Comparison of ENCODE assay signal across 1 cellular context in genomic region chr9:120891255-120891954, GRCh38.
A peak's percentile ranks its signal among the peaks of the same experiment; 100 is the strongest.
TF ChIP-seq lines count a peak whose summit lies in the region.

No MANE protein-coding gene starts in this region.

TF ChIP-seq in K562, 482 proteins besides CTCF, POLR2A, EP300 and RAD21 (continued from another document):
- TF ChIP-seq ATF3 (IDR thresholded peaks at IDR 0.05) (no peak), ATF3 (CRISPR knock-in tag; conservative IDR thresholded peaks at IDR 0.05) (peak; percentile 63; the same call in 1 of the 2 replicates), DEAF1 (CRISPR knock-in tag; IDR thresholded peaks at IDR 0.05) (no peak), E2F1 (CRISPR knock-in tag; IDR thresholded peaks at IDR 0.05) (no peak), SMC3 (conservative IDR thresholded peaks at IDR 0.05; ENCODE audit: insufficient read depth, low read depth, low read length) (0 out of 2 replicates have a peak, but pooled peaks have one; percentile 3), KLF10 (CRISPR knock-in tag; IDR thresholded peaks at IDR 0.05) (no peak), HMG20B (CRISPR knock-in tag; IDR thresholded peaks at IDR 0.05) (no peak), ZNF436 (CRISPR knock-in tag; IDR thresholded peaks at IDR 0.05) (no peak), SIN3A (IDR thresholded peaks at IDR 0.05; ENCODE audit: borderline replicate concordance in 2 of 2, control insufficient read depth in 1 of 2, low read depth in 2 of 2, low read length in 2 of 2) (0 out of 4 replicates have a peak, but pooled peaks of 1 of the 2 experiments have one; percentile 24)
